Comparison of ENCODE assay signal across 10 cellular contexts in genomic region chr5:150263801-150264621, GRCh38. TPM values are rescaled to one million over a fixed set of nuclear protein-coding genes. Genes with fewer than 3 reads are reported as not detected.
DNase-seq lines count a peak whose midpoint lies in the region; ATAC-seq and TF ChIP-seq lines count a peak whose summit lies in the region.
"Had no signal": no experiment of that assay in that cellular context is flagged by ENCODE, and none has a peak within 500 bp of the region (broad histone marks: within the 10 kb centered on the region; RNA-seq: fewer than 3 reads in every experiment).

No MANE protein-coding gene starts in this region.

- no peaks in the 10 kb centered on the region for H3K36me3 ChIP-seq in stomach
- H3K36me3 ChIP-seq: BE2C had no signal

- no peak overlapping the region for H3K27ac ChIP-seq in stomach

- H3K4me1 ChIP-seq in stomach, result peaks cover 0 to 13% (median 12%) of the 10 kb centered on the region in 4 donors

- WGBS in stomach, 5 donors, result 47 to 61% (median 52%) methylated on average over 7 to 11 of the region's 11 CpGs

- no peak for ATAC-seq in HG02642 (IDR thresholded peaks at IDR 0.05; ENCODE audit: poor library complexity, unreplicated experiment)

- no peak for TF ChIP-seq CTCF in stomach (IDR thresholded peaks at IDR 0.05)

- H3K27me3 ChIP-seq in stomach, result no peaks in the 10 kb centered on the region
- H3K27me3 ChIP-seq: BE2C had no signal

- intact Hi-C loops in head of caudate nucleus (cut with DNase I) (no loop called here), stomach (cut with DNase I; ENCODE audit: low total_unique reads) (loop anchor here (10.0 kb wide), 1 partner anchor 161 kb away; no protein-coding TSS in a partner anchor)

- TF ChIP-seq POLR2A in stomach (IDR thresholded peaks at IDR 0.05), result no peak

- no peak for TF ChIP-seq EP300 in stomach (IDR thresholded peaks at IDR 0.05)

- H3K9me3 ChIP-seq in stomach, result no peaks in the 10 kb centered on the region
- H3K9me3 ChIP-seq: BE2C had no signal

- H3K4me3 ChIP-seq in stomach, result no peak overlapping the region

- DNase-seq in NCI-H82 (lab: John Stamatoyannopoulos, UW) (peak; percentile 66), NCI-H82 treated with DMSO at 0.1 percent for 48 hours (lab: John Stamatoyannopoulos, UW; ENCODE audit: unreplicated experiment) (no peak), T1000 (lab: John Stamatoyannopoulos, UW) (peak; percentile 73), head of caudate nucleus (peak in 32 of 42 donors; percentile 22 to 83 (median 52)), stomach (peak; percentile 72), NCI-H187 (lab: John Stamatoyannopoulos, UW) (no peak), NCI-H2081 treated with DMSO at 0.1 percent for 48 hours (lab: John Stamatoyannopoulos, UW) (no peak)
- DNase-seq: BE2C had no signal

RNA-seq across cellular contexts. Expression of gene CAMK2A, which starts 25.6 kb away (rescaled TPM):
- 10 to 100 TPM in 1 of 5 donors, 1 to 10 TPM in 2, not detected in 2; 1.1 to 18.3 (median 6.4) TPM for total RNA-seq in stomach
- polyA plus RNA-seq in stomach, result under 1 TPM; 0.06 to 0.15 (median 0.13) TPM
- total RNA-seq: mesenteric fat pad had no signal

RNA-seq across cellular contexts. Expression of gene ARSI, which starts 38.7 kb away (rescaled TPM):
- 1 to 10 TPM in 3 of 5 donors, not detected in 2; 1.7 to 7.0 (median 2.3) TPM for total RNA-seq in stomach
- under 1 TPM in 2 of 3 donors, not detected in 1; 0.35 to 0.81 TPM for polyA plus RNA-seq in stomach

Comparison
In these comparisons a context has a peak if more than half of its experiments do, and no peak if none do; other contexts are left out.
1. DNase-seq: peak in NCI-H82 (single experiment), T1000 (single experiment), head of caudate nucleus (32 of 42) and stomach (single experiment); none in NCI-H82 treated with DMSO at 0.1 percent for 48 hours (single experiment), NCI-H187 (0 of 2) and NCI-H2081 treated with DMSO at 0.1 percent for 48 hours (single experiment).